ENCODE assay signal across 10 cellular contexts in genomic region chr1:10646347-10646861, GRCh38.
DNase-seq lines count a peak whose midpoint lies in the region; ATAC-seq and TF ChIP-seq lines count a peak whose summit lies in the region.
"Had no signal": no experiment of that assay in that cellular context is flagged by ENCODE, and none has a peak within 500 bp of the region (broad histone marks: within the 10 kb centered on the region; RNA-seq: fewer than 3 reads in every experiment).

No MANE protein-coding gene starts in this region.

- ATAC-seq in GM21526 (IDR thresholded peaks at IDR 0.05; ENCODE audit: low FRiP score, unreplicated experiment) (no peak), HG03039 (IDR thresholded peaks at IDR 0.05; ENCODE audit: unreplicated experiment) (no peak)

- H3K27me3 ChIP-seq in prostate gland (replicated peaks; ENCODE audit: insufficient read depth) (no peaks in the 10 kb centered on the region), uterus (no peaks in the 10 kb centered on the region)

- peaks cover 15% of the 10 kb centered on the region for H3K4me1 ChIP-seq in prostate gland (replicated peaks)
- no peaks in the 10 kb centered on the region for H3K4me1 ChIP-seq in uterus

- TF ChIP-seq CTCF in prostate gland (IDR thresholded peaks at IDR 0.05) (peak in 1 of 4 experiments; percentile 3), uterus (IDR thresholded peaks at IDR 0.05) (no peak)

- peaks cover 15% of the 10 kb centered on the region in 2 donors for H3K36me3 ChIP-seq in prostate gland
- no peaks in the 10 kb centered on the region for H3K36me3 ChIP-seq in uterus

- intact Hi-C loops in prostate gland (cut with DNase I) (no loop called here), uterus (cut with DNase I; ENCODE audit: low total_unique reads) (no loop called here)

- H3K4me3 ChIP-seq in prostate gland (no peak overlapping the region), uterus (no peak overlapping the region)

- H3K9me3 ChIP-seq in prostate gland (no peaks in the 10 kb centered on the region), uterus (no peaks in the 10 kb centered on the region)

- no peak for TF ChIP-seq POLR2A in prostate gland (IDR thresholded peaks at IDR 0.05)
- TF ChIP-seq POLR2A in uterus (IDR thresholded peaks at IDR 0.05), result no peak

- DNase-seq in GDM1 (lab: John Stamatoyannopoulos, UW), result peak; percentile 20
- DNase-seq in OCI-M1 (lab: John Stamatoyannopoulos, UW), result peak; percentile 58
- DNase-seq in fibroblast of gingiva (ENCODE audit: low read depth), result peak; percentile 44
- DNase-seq in prostate gland (ENCODE audit: low spot score), result peak; percentile 59
- DNase-seq in activated CD4-positive, alpha-beta T cell treated with anti-CD3 and anti-CD28 coated beads, Interleukin-2, amount 50 U/mL, for 1 hour, result no peak
- no peak for DNase-seq in uterus
- DNase-seq: NCI-H1048, T1000 had no signal

- H3K27ac ChIP-seq in prostate gland (peak overlapping the region; percentile 46 to 89), uterus (no peak overlapping the region)

- WGBS in prostate gland, result 63% methylated on average over 10 of the region's 12 CpGs

Comparison
In these comparisons a context has a peak if more than half of its experiments do, and no peak if none do; other contexts are left out.
1. DNase-seq: peak in GDM1 (single experiment), OCI-M1 (single experiment), fibroblast of gingiva (single experiment) and prostate gland (single experiment); none in activated CD4-positive, alpha-beta T cell treated with anti-CD3 and anti-CD28 coated beads, Interleukin-2, amount 50 U/mL, for 1 hour (single experiment) and uterus (0 of 2).
2. H3K27ac ChIP-seq: peak in prostate gland (2 of 2); none in uterus (0 of 2).